ENCODE assay signal across 10 cellular contexts in the genomic region with DNA sequence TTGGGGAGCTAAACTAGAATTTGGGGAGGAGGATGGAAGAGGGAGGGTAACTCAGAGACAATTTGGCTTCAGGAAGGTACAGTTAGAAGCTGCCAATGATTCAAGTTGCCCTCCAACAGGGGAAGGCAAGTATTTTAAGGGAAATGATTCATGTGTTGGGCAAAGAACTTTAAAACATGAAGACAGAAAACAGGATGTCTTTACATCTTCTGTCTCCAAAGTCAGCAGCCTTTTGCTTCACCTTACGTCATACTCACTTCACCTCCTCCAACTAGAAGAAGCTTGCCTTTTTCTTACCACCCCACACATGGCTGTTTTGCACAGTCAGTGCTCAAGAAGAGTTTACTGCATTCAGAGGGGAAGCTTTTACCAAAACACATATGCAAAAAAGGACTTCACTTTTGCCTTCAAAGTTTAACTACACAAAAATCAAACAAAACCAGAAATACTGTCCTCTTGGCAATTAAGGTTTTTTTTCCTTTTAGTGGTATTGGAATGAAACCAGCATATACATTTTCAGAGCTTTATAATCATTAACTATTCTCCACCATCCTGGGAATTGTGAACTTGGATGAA. TPM values are rescaled to one million over a fixed set of nuclear protein-coding genes. Genes with fewer than 3 reads are reported as not detected.
DNase-seq lines count a peak whose midpoint lies in the region; ATAC-seq and TF ChIP-seq lines count a peak whose summit lies in the region.
"Had no signal": no experiment of that assay in that cellular context is flagged by ENCODE, and none has a peak within 500 bp of the region (broad histone marks: within the 10 kb centered on the region; RNA-seq: fewer than 3 reads in every experiment).

No MANE protein-coding gene starts in this region.

- H3K9me3 ChIP-seq in stomach, result no peaks in the 10 kb centered on the region
- no peaks in the 10 kb centered on the region for H3K9me3 ChIP-seq in T-helper 17 cell (ENCODE audit: control insufficient read depth, low read length, poor library complexity, severe bottlenecking)
- H3K9me3 ChIP-seq in PC-9 (ENCODE audit: insufficient read depth, low read depth), result no peaks in the 10 kb centered on the region

- no peak overlapping the region for H2AFZ ChIP-seq in PC-9

- no peaks in the 10 kb centered on the region for H3K79me2 ChIP-seq in PC-9 (ENCODE audit: low read depth)

- ATAC-seq in HG02938 (IDR thresholded peaks at IDR 0.05; ENCODE audit: unreplicated experiment) (no peak), T-helper 17 cell (no peak)

- no peaks in the 10 kb centered on the region for H3K36me3 Mint-ChIP-seq in glutamatergic neuron (ENCODE audit: unreplicated experiment)
- no peaks in the 10 kb centered on the region for H3K36me3 Mint-ChIP-seq in T-helper 17 cell (ENCODE audit: low read depth)

- CTCF ChIA-PET in PC-9 (lab: Charles Lee), result no interaction called here

- H3K27ac Mint-ChIP-seq in glutamatergic neuron (ENCODE audit: unreplicated experiment) (peak overlapping the region; percentile 6), T-helper 17 cell (no peak overlapping the region)

- H3K4me1 Mint-ChIP-seq in glutamatergic neuron (ENCODE audit: low read depth, unreplicated experiment), result peaks cover 41% of the 10 kb centered on the region
- no peaks in the 10 kb centered on the region for H3K4me1 Mint-ChIP-seq in T-helper 17 cell

- H3K27ac ChIP-seq in stomach (peak overlapping the region in 4 of 5 donors; percentile 36 to 75 (median 64)), PC-9 (no peak overlapping the region)

- H3K9me2 ChIP-seq in PC-9 (ENCODE audit: insufficient read depth), result no peaks in the 10 kb centered on the region

- no peak overlapping the region for H3K4me2 ChIP-seq in PC-9

- H3K4me1 ChIP-seq in stomach (peaks cover 19 to 48% (median 33%) of the 10 kb centered on the region in 4 donors), PC-9 (replicated peaks; ENCODE audit: insufficient read depth) (peaks cover 17% of the 10 kb centered on the region)

- TF ChIP-seq POLR2A in stomach (IDR thresholded peaks at IDR 0.05), result no peak

- DNase-seq in NCI-H2227 treated with DMSO at 0.1 percent for 48 hours (lab: John Stamatoyannopoulos, UW) (peak; percentile 42), NCI-H2227 (lab: John Stamatoyannopoulos, UW; ENCODE audit: unreplicated experiment) (no peak), amniotic epithelial cell (ENCODE audit: low read depth) (peak; percentile 86), glutamatergic neuron (no peak), stomach (no peak), T-helper 17 cell (no peak), PC-9 (no peak)
- DNase-seq: AML-193, KG1 had no signal

- no TSS peak for BruUV-seq in PC-9 (replicated peaks; lab: Mats Ljungman, UMichigan)

- POLR2A ChIA-PET in PC-9 (lab: Charles Lee; ENCODE audit: unreplicated experiment), result no interaction called here

- H3K4me3 ChIP-seq in stomach (no peak overlapping the region), PC-9 (no peak overlapping the region)

- H3K9me3 Mint-ChIP-seq in glutamatergic neuron (ENCODE audit: unreplicated experiment), result peaks cover 10% of the 10 kb centered on the region

- no peaks in the 10 kb centered on the region for H4K20me1 ChIP-seq in PC-9 (ENCODE audit: insufficient read depth)

- WGBS in stomach, 5 donors, result 28 to 47% (median 36%) methylated on average over 1 of the region's 1 CpG

- H3K27me3 Mint-ChIP-seq in glutamatergic neuron (ENCODE audit: unreplicated experiment) (peaks cover 6% of the 10 kb centered on the region), T-helper 17 cell (peaks cover 70% of the 10 kb centered on the region)

- H3K4me3 Mint-ChIP-seq in glutamatergic neuron (ENCODE audit: unreplicated experiment), result no peak overlapping the region
- no peak overlapping the region for H3K4me3 Mint-ChIP-seq in T-helper 17 cell

- H3K36me3 ChIP-seq in stomach, result no peaks in the 10 kb centered on the region
- no peaks in the 10 kb centered on the region for H3K36me3 ChIP-seq in PC-9 (ENCODE audit: low read depth)

- intact Hi-C loops in stomach (cut with DNase I; ENCODE audit: low total_unique reads) (no loop called here), PC-9 (cut with micrococcal nuclease; ENCODE audit: unreplicated experiment) (no loop called here)

- H3F3A ChIP-seq in PC-9 (ENCODE audit: insufficient read depth, low read depth), result peaks cover 5% of the 10 kb centered on the region; the same call in 1 of the 2 replicates

- TF ChIP-seq EP300 in stomach (IDR thresholded peaks at IDR 0.05), result no peak

- H3K27me3 ChIP-seq in stomach (no peaks in the 10 kb centered on the region), PC-9 (ENCODE audit: insufficient read depth, low read depth) (no peaks in the 10 kb centered on the region)

- no peak for TF ChIP-seq CTCF in glutamatergic neuron (IDR thresholded peaks at IDR 0.05; ENCODE audit: partially characterized antibody, unreplicated experiment)
- TF ChIP-seq CTCF in stomach (IDR thresholded peaks at IDR 0.05), result no peak
- TF ChIP-seq CTCF in PC-9 (conservative IDR thresholded peaks at IDR 0.05), result no peak

RNA-seq across cellular contexts. Expression of gene PPP1R3C, which starts 36.0 kb away (rescaled TPM):
- total RNA-seq in glutamatergic neuron (ENCODE audit: unreplicated experiment) (19.4 TPM), stomach (10 to 100 TPM in 3 of 5 donors, 1 to 10 TPM in 2; 1.2 to 50.0 (median 12.8) TPM), T-helper 17 cell (under 1 TPM in 1 of 2 donors, not detected in 1; 0.10 TPM), PC-9 (2021) (1.5 and 1.8 TPM in 2 replicates)
- 10 to 100 TPM in 2 of 3 donors, 1 to 10 TPM in 1; 8.4 to 21.1 (median 13.9) TPM for polyA plus RNA-seq in stomach

Comparison
In these comparisons a context has a peak if more than half of its experiments do, and no peak if none do; other contexts are left out.
1. DNase-seq: peak in NCI-H2227 treated with DMSO at 0.1 percent for 48 hours (single experiment) and amniotic epithelial cell (single experiment); none in NCI-H2227 (single experiment), glutamatergic neuron (single experiment), stomach (single experiment), T-helper 17 cell (0 of 3) and PC-9 (0 of 2).